ENCODE assay signal across 38 cellular contexts in the genomic region with DNA sequence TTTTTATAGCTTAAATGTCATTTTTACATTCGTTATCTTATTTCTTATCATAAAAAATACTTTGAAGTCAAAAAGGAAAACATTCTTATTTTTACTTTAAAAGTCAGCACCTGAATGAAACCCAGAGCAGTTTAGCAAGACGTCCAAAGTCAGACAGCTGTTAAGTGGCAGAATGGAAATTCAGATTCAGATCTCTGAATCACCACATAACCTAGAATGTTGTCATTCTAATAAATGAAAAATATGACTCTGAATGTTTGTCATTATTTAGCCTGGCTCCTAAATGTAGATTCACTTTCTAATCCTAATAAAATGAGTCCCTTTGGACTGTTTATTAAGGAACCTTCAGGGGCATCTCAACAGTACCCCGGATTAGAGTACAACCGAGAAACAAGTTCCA.
"Had no signal": no experiment of that assay in that cellular context is flagged by ENCODE, and none has a peak within 500 bp of the region (broad histone marks: within the 10 kb centered on the region; RNA-seq: fewer than 3 reads in every experiment).

No MANE protein-coding gene starts in this region.

- H3K27me3 Mint-ChIP-seq: activated naive CD4-positive, alpha-beta T cell treated with anti-CD3 and anti-CD28 coated beads, Interleukin-2, amount 10 ng/mL, durations not matched to agents 7 days and 5 days had no signal

- H3K9me3 Mint-ChIP-seq: activated naive CD4-positive, alpha-beta T cell treated with anti-CD3 and anti-CD28 coated beads, Interleukin-2, amount 10 ng/mL, durations not matched to agents 7 days and 5 days; activated naive CD4-positive, alpha-beta T cell treated with anti-CD3 and anti-CD28 coated beads, Interleukin-2, amount 50 U/mL, for 24 hours; activated naive CD8-positive, alpha-beta T cell treated with anti-CD3 and anti-CD28 coated beads for 36 hours; activated naive CD8-positive, alpha-beta T cell treated with anti-CD3 and anti-CD28 coated beads, Interleukin-2, amount 50 U/mL, for 24 hours; activated T-cell treated with anti-CD3 and anti-CD28 coated beads, Interleukin-2, amount 50 U/mL, for 24 hours; activated T-cell treated with anti-CD3 and anti-CD28 coated beads, Interleukin-2, amount 50 U/mL, for 4 hours; activated T-helper 1 cell treated with anti-CD3 and anti-CD28 coated beads, Interleukin-12 subunit alpha, Interleukin-12 subunit beta, Interleukin-2, Interleukin-4 antibody, amounts not matched to agents 30 ng/mL and 10 ng/mL and 1 ng/mL, durations not matched to agents 14 hours and 24 hours and 36 hours; activated T-helper 2 cell treated with anti-CD3 and anti-CD28 coated beads, Interferon-gamma antibody, Interleukin-2, Interleukin-4, amounts not matched to agents 10 μg/mL and 5 μg/mL and 100 μg/mL, durations not matched to agents 14 hours and 24 hours and 36 hours had no signal

- H3K4me1 Mint-ChIP-seq: activated naive CD4-positive, alpha-beta T cell treated with anti-CD3 and anti-CD28 coated beads, Interleukin-2, amount 10 ng/mL, durations not matched to agents 7 days and 5 days; activated naive CD4-positive, alpha-beta T cell treated with anti-CD3 and anti-CD28 coated beads, Interleukin-2, amount 50 U/mL, for 24 hours; activated naive CD8-positive, alpha-beta T cell treated with anti-CD3 and anti-CD28 coated beads for 36 hours; activated naive CD8-positive, alpha-beta T cell treated with anti-CD3 and anti-CD28 coated beads, Interleukin-2, amount 10 ng/mL, durations not matched to agents 7 days and 5 days; activated naive CD8-positive, alpha-beta T cell treated with anti-CD3 and anti-CD28 coated beads, Interleukin-2, amount 50 U/mL, for 24 hours; activated T-helper 17 cell treated with anti-CD3 and anti-CD28 coated beads, Interleukin-2, amount 50 U/mL, for 72 hours; brain; central memory CD8-positive, alpha-beta T cell had no signal

- H3K36me3 ChIP-seq: adrenal gland, ascending aorta, brain microvascular endothelial cell, breast epithelium, cardiac muscle cell had no signal

- H3K9me3 ChIP-seq: adrenal gland, ascending aorta, body of pancreas, breast epithelium had no signal

- H3K36me3 Mint-ChIP-seq: activated naive CD4-positive, alpha-beta T cell treated with anti-CD3 and anti-CD28 coated beads, Interleukin-2, amount 10 ng/mL, durations not matched to agents 7 days and 5 days; activated naive CD4-positive, alpha-beta T cell treated with anti-CD3 and anti-CD28 coated beads, Interleukin-2, amount 50 U/mL, for 24 hours; activated naive CD4-positive, alpha-beta T cell treated with anti-CD3 and anti-CD28 coated beads, Interleukin-2, amount 50 U/mL, for 72 hours; activated naive CD8-positive, alpha-beta T cell; activated naive CD8-positive, alpha-beta T cell treated with anti-CD3 and anti-CD28 coated beads for 36 hours; activated naive CD8-positive, alpha-beta T cell treated with anti-CD3 and anti-CD28 coated beads, Interleukin-2, amount 10 ng/mL, durations not matched to agents 7 days and 5 days; brain had no signal

- H3K27ac ChIP-seq: adrenal gland, ascending aorta, body of pancreas, brain microvascular endothelial cell, breast epithelium, cardiac muscle cell had no signal

- H3K4me3 Mint-ChIP-seq: activated naive CD4-positive, alpha-beta T cell treated with anti-CD3 and anti-CD28 coated beads for 36 hours; activated naive CD4-positive, alpha-beta T cell treated with anti-CD3 and anti-CD28 coated beads, Interleukin-2, amount 10 ng/mL, durations not matched to agents 7 days and 5 days; activated naive CD4-positive, alpha-beta T cell treated with anti-CD3 and anti-CD28 coated beads, Interleukin-2, amount 50 U/mL, for 24 hours; activated naive CD8-positive, alpha-beta T cell; activated naive CD8-positive, alpha-beta T cell treated with anti-CD3 and anti-CD28 coated beads for 36 hours; activated naive CD8-positive, alpha-beta T cell treated with anti-CD3 and anti-CD28 coated beads, Interleukin-2, amount 10 ng/mL, durations not matched to agents 7 days and 5 days; activated naive CD8-positive, alpha-beta T cell treated with anti-CD3 and anti-CD28 coated beads, Interleukin-2, amount 50 U/mL, for 24 hours; activated T-cell treated with anti-CD3 and anti-CD28 coated beads, Interleukin-2, amount 50 U/mL, for 24 hours; activated T-cell treated with anti-CD3 and anti-CD28 coated beads, Interleukin-2, amount 50 U/mL, for 4 hours; activated T-cell treated with anti-CD3 and anti-CD28 coated beads, Interleukin-2, amount 50 U/mL, for 72 hours; activated T-helper 1 cell treated with anti-CD3 and anti-CD28 coated beads, Interleukin-12 subunit alpha, Interleukin-12 subunit beta, Interleukin-2, Interleukin-4 antibody, amounts not matched to agents 30 ng/mL and 10 ng/mL and 1 ng/mL, durations not matched to agents 14 hours and 24 hours and 36 hours; activated T-helper 17 cell treated with anti-CD3 and anti-CD28 coated beads, Interleukin-2, amount 50 U/mL, for 72 hours; brain; central memory CD8-positive, alpha-beta T cell had no signal

- H3K27me3 ChIP-seq: adrenal gland, ascending aorta, body of pancreas, brain microvascular endothelial cell, breast epithelium, cardiac muscle cell had no signal

- H3K27ac Mint-ChIP-seq: activated naive CD4-positive, alpha-beta T cell treated with anti-CD3 and anti-CD28 coated beads for 36 hours; activated naive CD4-positive, alpha-beta T cell treated with anti-CD3 and anti-CD28 coated beads, Interleukin-2, amount 10 ng/mL, durations not matched to agents 7 days and 5 days; activated naive CD4-positive, alpha-beta T cell treated with anti-CD3 and anti-CD28 coated beads, Interleukin-2, amount 50 U/mL, for 24 hours; activated naive CD4-positive, alpha-beta T cell treated with anti-CD3 and anti-CD28 coated beads, Interleukin-2, amount 50 U/mL, for 72 hours; activated naive CD8-positive, alpha-beta T cell; activated naive CD8-positive, alpha-beta T cell treated with anti-CD3 and anti-CD28 coated beads for 36 hours; activated naive CD8-positive, alpha-beta T cell treated with anti-CD3 and anti-CD28 coated beads, Interleukin-2, amount 10 ng/mL, durations not matched to agents 7 days and 5 days; activated naive CD8-positive, alpha-beta T cell treated with anti-CD3 and anti-CD28 coated beads, Interleukin-2, amount 50 U/mL, for 24 hours; activated T-cell treated with anti-CD3 and anti-CD28 coated beads, Interleukin-2, amount 50 U/mL, for 24 hours; activated T-cell treated with anti-CD3 and anti-CD28 coated beads, Interleukin-2, amount 50 U/mL, for 72 hours; activated T-helper 1 cell treated with anti-CD3 and anti-CD28 coated beads, Interleukin-12 subunit alpha, Interleukin-12 subunit beta, Interleukin-2, Interleukin-4 antibody, amounts not matched to agents 30 ng/mL and 10 ng/mL and 1 ng/mL, durations not matched to agents 14 hours and 24 hours and 36 hours; activated T-helper 17 cell treated with anti-CD3 and anti-CD28 coated beads, Interleukin-2, amount 50 U/mL, for 72 hours; activated T-helper 2 cell treated with anti-CD3 and anti-CD28 coated beads, Interferon-gamma antibody, Interleukin-2, Interleukin-4, amounts not matched to agents 10 μg/mL and 5 μg/mL and 100 μg/mL, durations not matched to agents 14 hours and 24 hours and 36 hours; brain had no signal

- ATAC-seq: activated naive CD4-positive, alpha-beta T cell treated with anti-CD3 and anti-CD28 coated beads, Interleukin-2, amount 50 U/mL, for 72 hours; activated naive CD8-positive, alpha-beta T cell treated with anti-CD3 and anti-CD28 coated beads, Interleukin-2, amount 50 U/mL, for 24 hours; activated T-cell treated with anti-CD3 and anti-CD28 coated beads, Interleukin-2, amount 50 U/mL, for 4 hours; activated T-cell treated with anti-CD3 and anti-CD28 coated beads, Interleukin-2, amount 50 U/mL, for 72 hours; activated T-helper 17 cell treated with anti-CD3 and anti-CD28 coated beads, Interleukin-2, amount 50 U/mL, for 72 hours; body of pancreas had no signal

- DNase-seq: activated effector memory CD4-positive, alpha-beta T cell treated with anti-CD3 and anti-CD28 coated beads, Interleukin-2, amount 50 U/mL, for 16 hours; activated effector memory CD4-positive, alpha-beta T cell treated with Interleukin-2 at 50 U/mL for 16 hours; activated gamma-delta T cell; activated gamma-delta T cell treated with Interleukin-2 at 50 U/mL for 16 hours; activated naive CD4-positive, alpha-beta T cell; activated naive CD4-positive, alpha-beta T cell treated with anti-CD3 and anti-CD28 coated beads for 36 hours; activated naive CD4-positive, alpha-beta T cell treated with anti-CD3 and anti-CD28 coated beads, Interleukin-2, amount 10 ng/mL, durations not matched to agents 7 days and 5 days; activated naive CD4-positive, alpha-beta T cell treated with anti-CD3 and anti-CD28 coated beads, Interleukin-2, amount 50 U/mL, for 16 hours; activated naive CD4-positive, alpha-beta T cell treated with Interleukin-2 at 50 U/mL for 16 hours; activated naive CD8-positive, alpha-beta T cell treated with anti-CD3 and anti-CD28 coated beads for 36 hours; activated naive CD8-positive, alpha-beta T cell treated with anti-CD3 and anti-CD28 coated beads, Interleukin-2, amount 10 ng/mL, durations not matched to agents 7 days and 5 days; activated naive CD8-positive, alpha-beta T cell treated with anti-CD3 and anti-CD28 coated beads, Interleukin-2, amount 50 U/mL, for 24 hours; activated T-cell treated with anti-CD3 and anti-CD28 coated beads, Interleukin-2, amount 50 U/mL, for 1 hour; activated T-cell treated with anti-CD3 and anti-CD28 coated beads, Interleukin-2, amount 50 U/mL, for 24 hours; activated T-cell treated with anti-CD3 and anti-CD28 coated beads, Interleukin-2, amount 50 U/mL, for 4 hours; activated T-cell treated with anti-CD3 and anti-CD28 coated beads, Interleukin-2, amount 50 U/mL, for 48 hours; activated T-cell treated with anti-CD3 and anti-CD28 coated beads, Interleukin-2, amount 50 U/mL, for 72 hours; adrenal gland; amniotic stem cell; amygdala; anterior cingulate cortex; aorta; body of pancreas; brain microvascular endothelial cell; caudate nucleus; central memory CD4-positive, alpha-beta T cell; cerebellar nuclear complex had no signal

- H3K4me3 ChIP-seq: adrenal gland, ascending aorta, body of pancreas, breast epithelium, cardiac muscle cell had no signal

- H3K4me1 ChIP-seq: adrenal gland, ascending aorta, body of pancreas, breast epithelium had no signal
